7 cellular contexts compared by ENCODE assay signal in the genomic region with DNA sequence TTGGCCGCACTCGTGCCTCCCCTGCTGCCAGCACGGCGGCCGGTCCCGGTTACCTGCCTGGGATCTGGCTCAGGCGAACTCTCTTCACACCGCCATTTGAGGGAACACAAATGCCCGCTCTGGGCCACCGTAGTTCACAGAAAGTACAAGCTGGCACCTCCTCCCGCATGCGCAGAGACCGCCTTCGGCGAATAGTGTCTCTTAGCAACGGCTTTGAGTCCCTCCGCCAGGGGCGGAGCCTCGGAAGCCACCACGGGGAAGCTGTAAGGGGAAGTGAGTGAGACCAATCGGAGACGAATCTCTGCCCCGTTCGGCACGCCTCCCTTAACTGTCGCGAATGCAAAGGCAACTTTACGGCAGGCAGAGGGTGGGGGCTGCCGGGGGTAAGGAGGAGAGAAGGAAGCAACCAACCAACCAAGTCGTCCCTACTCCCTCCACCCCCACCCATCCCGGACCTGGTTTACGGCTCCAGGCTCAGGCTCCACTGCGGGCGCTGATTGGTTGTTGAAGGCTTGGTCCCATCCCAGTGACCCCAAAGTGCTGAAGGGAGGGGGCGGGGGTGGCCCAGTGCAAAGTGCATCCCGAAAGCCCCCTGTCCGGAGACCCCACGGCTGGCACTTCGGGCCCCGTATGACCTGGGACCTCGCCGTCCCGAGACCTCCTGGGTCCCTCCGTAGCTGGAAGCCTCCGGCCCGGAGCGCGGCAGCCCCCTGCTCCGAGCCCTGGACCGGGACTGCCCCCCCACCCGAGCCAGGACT. TPM values are rescaled to one million over a fixed set of nuclear protein-coding genes. Genes with fewer than 3 reads are reported as not detected.
A peak's percentile ranks its signal among the peaks of the same experiment; 100 is the strongest.
DNase-seq lines count a peak whose midpoint lies in the region; ATAC-seq and TF ChIP-seq lines count a peak whose summit lies in the region.

A gene with protein sequence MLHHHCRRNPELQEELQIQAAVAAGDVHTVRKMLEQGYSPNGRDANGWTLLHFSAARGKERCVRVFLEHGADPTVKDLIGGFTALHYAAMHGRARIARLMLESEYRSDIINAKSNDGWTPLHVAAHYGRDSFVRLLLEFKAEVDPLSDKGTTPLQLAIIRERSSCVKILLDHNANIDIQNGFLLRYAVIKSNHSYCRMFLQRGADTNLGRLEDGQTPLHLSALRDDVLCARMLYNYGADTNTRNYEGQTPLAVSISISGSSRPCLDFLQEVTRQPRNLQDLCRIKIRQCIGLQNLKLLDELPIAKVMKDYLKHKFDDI (plus strand): TSS at position 526 of the 758 bp plus-strand sequence. CDS start 9,628 bp downstream, outside the sequence.
LINS1 (minus strand) TSS at position 121 of the 758 bp plus-strand sequence. CDS start 21,342 bp downstream, outside the sequence.

- H2AFZ ChIP-seq in hepatocyte = peak within 1 kb of the TSS; percentile 80

- DNase-seq in NCI-H2081 (lab: John Stamatoyannopoulos, UW) (peak; percentile 100), T1000 (lab: John Stamatoyannopoulos, UW) (peak; percentile 99), astrocyte of the hippocampus (ENCODE audit: low read depth, low spot score) (peak; percentile 100), hepatocyte (ENCODE audit: low spot score) (peak; percentile 100), renal cortical epithelial cell (ENCODE audit: low read depth) (peak; percentile 100)

- peak within 1 kb of the TSS; percentile 53 for H3K4me3 ChIP-seq in hepatocyte

- H3K79me2 ChIP-seq in hepatocyte = peaks cover 83% of the 10 kb centered on the region

- no peaks in the 10 kb centered on the region for H3K9me3 ChIP-seq in hepatocyte (ENCODE audit: low read depth)

- H3K27me3 ChIP-seq in hepatocyte = no peaks in the 10 kb centered on the region

- peaks cover 7% of the 10 kb centered on the region for H3K4me1 ChIP-seq in hepatocyte (ENCODE audit: insufficient read depth)

- H3K27ac ChIP-seq in hepatocyte = peak within 1 kb of the TSS; percentile 87

- H3K9me2 ChIP-seq in hepatocyte (replicated peaks; ENCODE audit: insufficient read depth) = no peaks in the 10 kb centered on the region

- no peaks in the 10 kb centered on the region for H3K36me3 ChIP-seq in hepatocyte (replicated peaks; ENCODE audit: insufficient read depth, low read depth)

- 2% methylated on average over 34 of the region's 51 CpGs for WGBS in hepatocyte (ENCODE audit: low lambda C conversion rate, missing lambda C conversion rate)

- ATAC-seq in GM18508 (IDR thresholded peaks at IDR 0.05; ENCODE audit: insufficient read depth, unreplicated experiment) = peak; percentile 80
- peak; percentile 85 for ATAC-seq in HG03025 (IDR thresholded peaks at IDR 0.05; ENCODE audit: low FRiP score, unreplicated experiment)

- H4K20me1 ChIP-seq in hepatocyte (ENCODE audit: insufficient read depth, poor library complexity, severe bottlenecking) = no peaks in the 10 kb centered on the region

- H3K4me2 ChIP-seq in hepatocyte = peak within 1 kb of the TSS; percentile 93

- TF ChIP-seq CTCF in hepatocyte (IDR thresholded peaks at IDR 0.05; ENCODE audit: poor library complexity) = no peak

RNA-seq across cellular contexts. Expression of the first gene that starts in this region (rescaled TPM):
- 13.7 and 17.5 TPM in 2 replicates for total RNA-seq in hepatocyte
- 8.5 and 10.3 TPM in 2 replicates for polyA plus RNA-seq in hepatocyte
- 17.9 and 30.0 TPM in 2 replicates for total RNA-seq in renal cortical epithelial cell

RNA-seq across cellular contexts. Expression of gene LINS1, which starts in this region (rescaled TPM):
- 26.3 and 38.0 TPM in 2 replicates for total RNA-seq in hepatocyte
- polyA plus RNA-seq in hepatocyte = 3.2 and 8.1 TPM in 2 replicates
- total RNA-seq in renal cortical epithelial cell = 13.5 and 20.9 TPM in 2 replicates

Comparison
In these comparisons a context has a peak if more than half of its experiments do, and no peak if none do; other contexts are left out.
1. Peak in every context shown above with its lines: DNase-seq, ATAC-seq, H3K4me3 ChIP-seq and H3K27ac ChIP-seq.